Comparison of ENCODE assay signal across 1 cellular context in the genomic region with DNA sequence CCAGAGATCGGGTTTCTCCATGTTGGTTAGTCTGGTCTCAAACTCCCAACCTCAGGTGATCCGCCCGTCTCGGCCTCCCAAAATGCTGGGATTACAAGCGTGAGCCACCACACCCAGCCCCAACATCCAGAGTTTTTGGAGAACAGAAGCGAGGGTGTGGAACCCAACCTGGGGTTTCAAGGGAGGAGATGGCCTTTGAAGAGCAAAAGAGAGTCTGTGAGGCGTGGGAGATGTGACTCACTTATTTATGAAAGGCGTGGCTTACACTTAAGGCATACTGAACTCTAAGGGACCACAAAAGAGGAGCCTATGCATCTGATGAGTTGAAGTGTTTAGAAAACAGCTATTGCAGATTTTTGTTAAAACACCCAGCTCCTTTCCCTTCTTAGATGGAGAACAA.
TF ChIP-seq lines count a peak whose summit lies in the region.

No MANE protein-coding gene starts in this region.

TF ChIP-seq in HEK293, 187 proteins besides CTCF, POLR2A, EP300 and RAD21 (continued from another document):
- peak; percentile 80 for TF ChIP-seq KLF1 (tag by site-specific recombination; IDR thresholded peaks at IDR 0.05)
TF ChIP-seq in HEK293: peak in this region for 2.
